ENCODE assay signal across 8 cellular contexts in the genomic region with DNA sequence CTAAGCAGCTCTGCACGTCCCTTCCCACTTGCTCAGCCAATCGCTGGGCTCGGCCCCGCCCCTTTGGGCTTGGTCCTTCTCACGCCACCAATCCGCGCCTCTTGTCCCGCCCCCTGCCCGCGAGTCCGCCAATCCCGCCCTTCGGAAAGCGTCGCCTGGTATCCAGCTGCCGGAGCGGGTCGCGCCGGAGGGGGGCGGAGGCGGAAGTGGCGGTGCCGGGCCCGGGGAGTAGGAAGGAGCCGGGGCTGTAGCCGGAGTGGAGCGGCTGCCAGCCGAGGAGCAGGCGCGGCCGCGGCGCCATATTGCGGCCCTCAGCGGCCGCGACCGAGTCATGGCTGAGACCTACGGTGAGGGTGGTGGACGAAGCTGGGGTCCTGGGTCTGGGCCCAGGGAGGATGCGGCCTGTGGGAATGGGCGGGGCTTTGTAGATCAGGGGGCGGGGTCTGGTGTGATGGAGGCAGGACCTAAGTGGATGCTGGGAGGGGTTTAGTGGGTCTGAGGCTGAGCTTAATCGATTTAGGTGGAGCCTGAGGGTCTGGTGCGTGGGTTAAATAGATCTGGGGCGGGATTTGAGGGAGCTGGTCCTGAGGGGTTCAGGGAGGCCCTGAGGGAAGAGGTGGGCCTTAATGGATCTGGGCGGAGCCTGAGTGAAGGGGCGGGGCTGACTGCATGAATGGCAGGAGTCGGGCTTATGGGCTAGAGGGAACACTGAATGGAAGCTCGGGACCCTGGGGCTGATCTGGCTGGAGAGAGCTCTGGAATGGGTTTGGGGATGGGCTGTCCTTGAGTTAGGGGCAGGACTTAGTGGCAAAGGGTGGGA.
DNase-seq lines count a peak whose midpoint lies in the region; ATAC-seq and TF ChIP-seq lines count a peak whose summit lies in the region.

A gene with protein sequence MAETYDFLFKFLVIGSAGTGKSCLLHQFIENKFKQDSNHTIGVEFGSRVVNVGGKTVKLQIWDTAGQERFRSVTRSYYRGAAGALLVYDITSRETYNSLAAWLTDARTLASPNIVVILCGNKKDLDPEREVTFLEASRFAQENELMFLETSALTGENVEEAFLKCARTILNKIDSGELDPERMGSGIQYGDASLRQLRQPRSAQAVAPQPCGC (plus strand): TSS at position 203 of the 820 bp plus-strand sequence. CDS start 129 bp downstream, at position 332.

- no peak for TF ChIP-seq CTCF in AG09319 (IDR thresholded peaks at IDR 0.05; ENCODE audit: low read depth, low read length)

- DNase-seq in AG09319 (ENCODE audit: extremely low read depth, low read depth) (peak; percentile 99), NCI-H446 treated with DMSO at 0.1 percent for 48 hours (lab: John Stamatoyannopoulos, UW) (peak; percentile 99), cerebellar cortex (ENCODE audit: low spot score) (peak; percentile 100), islet precursor cell (peak; percentile 100)
- peak; percentile 99 to 100 (median 100) for DNase-seq in stimulated activated CD4-positive, alpha-beta T cell treated with anti-CD3 and anti-CD28 coated beads, Interleukin-12 subunit alpha, Interleukin-12 subunit beta, amount 100 ng/mL, for 48 hours (ENCODE audit: low read depth in 2 of 3, low spot score in 1 of 3)

- ATAC-seq in GM19035 (IDR thresholded peaks at IDR 0.05; ENCODE audit: unreplicated experiment) = peak; percentile 66
- ATAC-seq in HG03354 (IDR thresholded peaks at IDR 0.05; ENCODE audit: poor library complexity, severe bottlenecking, unreplicated experiment) = peak; percentile 69
- peak; percentile 83 to 88 for ATAC-seq in activated CD4-positive, CD25-positive, alpha-beta regulatory T cell treated with anti-CD3 and anti-CD28 coated beads, Interleukin-2, amount 50 U/mL, for 24 hours

Comparison
In these comparisons a context has a peak if more than half of its experiments do, and no peak if none do; other contexts are left out.
1. Peak in every context shown above with its lines: DNase-seq and ATAC-seq.